ENCODE assay signal across 8 cellular contexts in genomic region chr2:201860541-201861154, GRCh38. TPM values are rescaled to one million over a fixed set of nuclear protein-coding genes. Genes with fewer than 3 reads are reported as not detected.
A peak's percentile ranks its signal among the peaks of the same experiment; 100 is the strongest.
DNase-seq lines count a peak whose midpoint lies in the region; ATAC-seq and TF ChIP-seq lines count a peak whose summit lies in the region.

No MANE protein-coding gene starts in this region.

- H3K9me3 ChIP-seq in neural cell (ENCODE audit: low read length) = no peaks in the 10 kb centered on the region

- peaks cover 14% of the 10 kb centered on the region for H3K27me3 ChIP-seq in neural cell (ENCODE audit: insufficient read depth, low read depth, low read length)

- peaks cover 9% of the 10 kb centered on the region for H3F3A ChIP-seq in neural cell (ENCODE audit: insufficient read depth, low read length, poor library complexity, severe bottlenecking)

- H3K79me2 ChIP-seq in neural cell (replicated peaks; ENCODE audit: insufficient read depth, low read length) = no peaks in the 10 kb centered on the region

- no peaks in the 10 kb centered on the region for H3K36me3 ChIP-seq in neural cell (ENCODE audit: insufficient read depth, low read length)

- peaks cover 26 to 33% (median 28%) of the 10 kb centered on the region in 3 donors for H3K27me3 Mint-ChIP-seq in CD14-positive monocyte (ENCODE audit: low read depth in 3 of 3)

- no peak overlapping the region for H3K4me3 ChIP-seq in neural cell (ENCODE audit: low read length)

- no peak overlapping the region for H3K9ac ChIP-seq in neural cell (ENCODE audit: low read length)

- TF ChIP-seq RAD21 in neural cell (conservative IDR thresholded peaks at IDR 0.05) = peak; percentile 95

- TF ChIP-seq CTCF in CD14-positive monocyte (IDR thresholded peaks at IDR 0.05) = peak; percentile 82
- TF ChIP-seq CTCF in neural cell (IDR thresholded peaks at IDR 0.05; ENCODE audit: poor library complexity, severe bottlenecking) = peak; percentile 92

- H3K4me2 ChIP-seq in neural cell (ENCODE audit: low read length) = no peak overlapping the region

- H3K4me1 Mint-ChIP-seq in CD14-positive monocyte = peaks cover 11% of the 10 kb centered on the region

- no peak overlapping the region for H3K27ac ChIP-seq in neural cell (ENCODE audit: low read length)

- no peaks in the 10 kb centered on the region for H3K9me2 ChIP-seq in neural cell (ENCODE audit: insufficient read depth, low read length)

- TF ChIP-seq EP300 in neural cell (conservative IDR thresholded peaks at IDR 0.05; ENCODE audit: poor library complexity, severe bottlenecking) = peak; percentile 17

- H3K9me3 Mint-ChIP-seq in CD14-positive monocyte = peaks cover 0 to 9% (median 0%) of the 10 kb centered on the region in 7 donors

- no peaks in the 10 kb centered on the region for H4K20me1 ChIP-seq in neural cell (ENCODE audit: insufficient read depth)

- no peak for DNase-seq in CD14-positive monocyte (ENCODE audit: low spot score)
- peak; percentile 67 for DNase-seq in NCI-H82 treated with DMSO at 0.1 percent for 48 hours (lab: John Stamatoyannopoulos, UW; ENCODE audit: unreplicated experiment)
- peak; percentile 9 for DNase-seq in activated T-cell treated with anti-CD3 and anti-CD28 coated beads for 4 hours
- peak; percentile 77 for DNase-seq in fibroblast of the conjunctiva (ENCODE audit: low read depth)

- no peaks in the 10 kb centered on the region for H3K36me3 Mint-ChIP-seq in CD14-positive monocyte

- H2AFZ ChIP-seq in neural cell (ENCODE audit: low read depth, low read length) = no peak overlapping the region

- H3K4me3 Mint-ChIP-seq in CD14-positive monocyte = peak overlapping the region in 1 of 2 donors; percentile 49

- H3K27ac Mint-ChIP-seq in CD14-positive monocyte = no peak overlapping the region

- intact Hi-C loops in CD14-positive monocyte (cut with micrococcal nuclease) = loop anchor here (2.0 to 5.0 kb wide), 2 partner anchors 317 to 318 kb away; no protein-coding TSS in a partner anchor

- ATAC-seq in GM18867 (IDR thresholded peaks at IDR 0.05; ENCODE audit: unreplicated experiment) = peak; percentile 76
- ATAC-seq in HG03520 (IDR thresholded peaks at IDR 0.05; ENCODE audit: unreplicated experiment) = peak; percentile 61
- ATAC-seq in GM18519 (IDR thresholded peaks at IDR 0.05; ENCODE audit: low FRiP score, unreplicated experiment) = no peak

TF ChIP-seq in neural cell, 6 proteins besides CTCF, POLR2A, EP300 and RAD21:
- TF ChIP-seq EZH2 (IDR thresholded peaks at IDR 0.05; ENCODE audit: borderline replicate concordance, insufficient read depth, low read length, poor library complexity, severe bottlenecking) (no peak), SMC3 (conservative IDR thresholded peaks at IDR 0.05; ENCODE audit: poor library complexity) (peak; percentile 99)

RNA-seq across cellular contexts. Expression of gene CDK15, which starts 54.3 kb away (rescaled TPM):
- polyA plus RNA-seq in CD14-positive monocyte (not detected), neural cell (0.06 and 0.09 TPM in 2 replicates)
- not detected in 2 replicates for polyA minus RNA-seq in neural cell
